27 cellular contexts compared by ENCODE assay signal in the genomic region with DNA sequence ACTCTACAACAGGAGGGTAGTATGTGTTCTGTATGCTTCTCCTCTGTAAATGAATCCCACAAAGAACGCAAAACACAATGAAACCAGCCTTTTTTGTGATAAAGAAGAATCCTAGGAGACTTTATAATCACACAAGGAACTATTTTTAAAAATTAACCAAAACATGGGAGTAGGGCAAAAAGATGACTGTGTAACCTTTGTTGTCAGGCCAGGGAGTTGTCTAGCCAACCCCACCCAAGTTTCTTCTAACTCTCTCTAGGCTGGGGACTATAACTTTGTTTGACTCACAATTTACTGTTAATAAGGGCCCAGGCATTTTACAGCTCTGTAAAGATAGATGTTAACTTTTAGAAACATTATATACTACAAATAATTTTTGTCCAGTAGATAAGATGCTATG.
A peak's percentile ranks its signal among the peaks of the same experiment; 100 is the strongest.
DNase-seq lines count a peak whose midpoint lies in the region; ATAC-seq, FAIRE-seq and TF ChIP-seq lines count a peak whose summit lies in the region.
"Had no signal": no experiment of that assay in that cellular context is flagged by ENCODE, and none has a peak within 500 bp of the region (broad histone marks: within the 10 kb centered on the region; RNA-seq: fewer than 3 reads in every experiment).

No MANE protein-coding gene starts in this region.

- DNase-seq in GM23248 (peak; percentile 37), H1 (ENCODE audit: low read depth in 1 of 2, low spot score in 2 of 2) (no peak), fibroblast of the aortic adventitia (ENCODE audit: low read depth) (peak; percentile 79), neural crest cell (ENCODE audit: low read depth, low spot score) (no peak), NCI-H1694 treated with DMSO at 0.1 percent for 48 hours (lab: John Stamatoyannopoulos, UW) (no peak), PC-3 (no peak)
- no peak for DNase-seq in activated CD8-positive, alpha-beta T cell treated with anti-CD3 and anti-CD28 coated beads, Interleukin-2, amount 10 ng/mL, durations not matched to agents 7 days and 5 days
- DNase-seq: 8988T; ACHN; BE2C; C1 segment of cervical spinal cord; CD4-positive, alpha-beta memory T cell; CD4-positive, CD25-positive, alpha-beta regulatory T cell; CD8-positive, alpha-beta memory T cell; COR-L47; DMS 273 treated with DMSO at 0.1 percent for 48 hours; DMS153; DMS53; DMS79; DND-41; EL; GDM1 had no signal

- no peak overlapping the region for H3K56ac ChIP-seq in H1 (replicated peaks; ENCODE audit: insufficient read length, low read depth, low read length)

- H3K9me3 Mint-ChIP-seq in neural crest cell = peaks cover 10% of the 10 kb centered on the region
- H3K9me3 Mint-ChIP-seq in activated CD8-positive, alpha-beta T cell treated with anti-CD3 and anti-CD28 coated beads, Interleukin-2, amount 10 ng/mL, durations not matched to agents 7 days and 5 days (ENCODE audit: insufficient read depth) = no peaks in the 10 kb centered on the region
- H3K9me3 Mint-ChIP-seq: CD4-positive, alpha-beta memory T cell had no signal

- peaks cover 15% of the 10 kb centered on the region for H3K36me3 Mint-ChIP-seq in neural crest cell (ENCODE audit: low read depth)
- H3K36me3 Mint-ChIP-seq in activated CD8-positive, alpha-beta T cell treated with anti-CD3 and anti-CD28 coated beads, Interleukin-2, amount 10 ng/mL, durations not matched to agents 7 days and 5 days (ENCODE audit: low read depth) = no peaks in the 10 kb centered on the region
- H3K36me3 Mint-ChIP-seq: CD14-positive monocyte; CD4-positive, alpha-beta memory T cell; CD4-positive, CD25-positive, alpha-beta regulatory T cell; CD8-positive, alpha-beta memory T cell had no signal

- H3K9ac ChIP-seq in GM23248 (no peak overlapping the region), H1 (replicated peaks in 1 of 4; ENCODE audit: extremely low read depth in 1 of 4, low read depth in 3 of 4, low read length in 3 of 4) (no peak overlapping the region), PC-3 (ENCODE audit: low read length) (no peak overlapping the region)
- H3K9ac ChIP-seq: BLaER1 had no signal

- peak overlapping the region; percentile 45 for H3K27ac Mint-ChIP-seq in neural crest cell (ENCODE audit: unreplicated experiment)
- no peak overlapping the region for H3K27ac Mint-ChIP-seq in activated CD8-positive, alpha-beta T cell treated with anti-CD3 and anti-CD28 coated beads, Interleukin-2, amount 10 ng/mL, durations not matched to agents 7 days and 5 days
- H3K27ac Mint-ChIP-seq: CD14-positive monocyte; CD4-positive, alpha-beta memory T cell; CD4-positive, CD25-positive, alpha-beta regulatory T cell; CD8-positive, alpha-beta memory T cell had no signal

- H3K79me2 ChIP-seq in GM23248 (ENCODE audit: insufficient read depth) (no peaks in the 10 kb centered on the region), H1 (ENCODE audit: control insufficient read depth in 1 of 2, insufficient read depth in 2 of 2, low read length in 2 of 2) (no peaks in the 10 kb centered on the region), PC-3 (ENCODE audit: low read length) (no peaks in the 10 kb centered on the region)

- H3K9me3 ChIP-seq in GM23248 (ENCODE audit: low read depth) (no peaks in the 10 kb centered on the region), H1 (ENCODE audit: insufficient read depth in 2 of 2, low read depth in 1 of 2, low read length in 1 of 2) (no peaks in the 10 kb centered on the region), PC-3 (ENCODE audit: low read length) (no peaks in the 10 kb centered on the region)
- H3K9me3 ChIP-seq: BE2C had no signal

- no peak for ATAC-seq in activated CD8-positive, alpha-beta T cell treated with anti-CD3 and anti-CD28 coated beads, Interleukin-2, amount 10 ng/mL, durations not matched to agents 7 days and 5 days
- no peak for ATAC-seq in PC-3
- ATAC-seq: GM12878 had no signal

- no TSS peak for BruUV-seq in PC-3 (replicated peaks; lab: Mats Ljungman, UMichigan)

- no peak overlapping the region for H4K91ac ChIP-seq in H1 (replicated peaks; ENCODE audit: insufficient read length, low read length)

- no peaks in the 10 kb centered on the region for H3K23me2 ChIP-seq in H1 (ENCODE audit: low read depth, low read length)

- H3K36me3 ChIP-seq in GM23248 (ENCODE audit: low read depth) = no peaks in the 10 kb centered on the region
- no peaks in the 10 kb centered on the region for H3K36me3 ChIP-seq in H1 (ENCODE audit: control insufficient read depth in 2 of 4, insufficient read depth in 4 of 4, low read length in 3 of 4)
- no peaks in the 10 kb centered on the region for H3K36me3 ChIP-seq in PC-3 (ENCODE audit: low read depth, low read length)
- H3K36me3 ChIP-seq: BE2C, BLaER1 had no signal

- H4K20me1 ChIP-seq in GM23248 (ENCODE audit: insufficient read depth) (no peaks in the 10 kb centered on the region), H1 (replicated peaks in 1 of 2; ENCODE audit: control insufficient read depth in 1 of 2, insufficient read depth in 2 of 2, low read length in 2 of 2) (no peaks in the 10 kb centered on the region), PC-3 (ENCODE audit: low read length) (no peaks in the 10 kb centered on the region)
- H4K20me1 ChIP-seq: BLaER1 had no signal

- H2AFZ ChIP-seq in GM23248 (no peak overlapping the region), H1 (ENCODE audit: low read length) (no peak overlapping the region), PC-3 (ENCODE audit: low read length) (no peak overlapping the region)

- CTCF ChIA-PET in H1 (lab: Charles Lee; ENCODE audit: partially characterized antibody) (no interaction called here), PC-3 (lab: Charles Lee) (no interaction called here)
- CTCF ChIA-PET in activated CD8-positive, alpha-beta T cell treated with anti-CD3 and anti-CD28 coated beads, Interleukin-2, amount 10 ng/mL, durations not matched to agents 7 days and 5 days (lab: Charles Lee) = no interaction called here

- peak; percentile 13 for FAIRE-seq in H1 (lab: Jason Lieb, UNC)
- FAIRE-seq: A204.1, GM12878, GM18507 had no signal

- H3F3A ChIP-seq in GM23248 (ENCODE audit: insufficient read depth) = no peaks in the 10 kb centered on the region
- no peaks in the 10 kb centered on the region for H3F3A ChIP-seq in PC-3 (ENCODE audit: low read length, unreplicated experiment)

- intact Hi-C loops in PC-3 (cut with micrococcal nuclease) = no loop called here

- H3K27ac ChIP-seq in GM23248 = no peak overlapping the region
- H3K27ac ChIP-seq in H1 (ENCODE audit: low read depth, low read length) = no peak overlapping the region
- no peak overlapping the region for H3K27ac ChIP-seq in PC-3 (ENCODE audit: low read length)
- H3K27ac ChIP-seq: BLaER1 had no signal

- no peaks in the 10 kb centered on the region for H3K27me3 ChIP-seq in GM23248 (replicated peaks; ENCODE audit: insufficient read depth)
- H3K27me3 ChIP-seq in H1 (replicated peaks in 1 of 4; ENCODE audit: control insufficient read depth in 3 of 4, extremely low read depth in 1 of 4, insufficient read depth in 3 of 4, low read length in 3 of 4) = no peaks in the 10 kb centered on the region
- no peaks in the 10 kb centered on the region for H3K27me3 ChIP-seq in PC-3 (ENCODE audit: low read length)
- H3K27me3 ChIP-seq: BE2C, BLaER1 had no signal

- no peak overlapping the region for H3K18ac ChIP-seq in H1 (ENCODE audit: extremely low read depth, low read length)

- WGBS in GM23248 (ENCODE audit: low coverage in 1 of 2, low lambda C conversion rate in 2 of 2, missing lambda C conversion rate in 2 of 2), 2 experiments = 17 to 27% methylated on average over 1 of the region's 1 CpG
- 77% methylated on average over 1 of the region's 1 CpG; no CpG with 5 or more reads in 1 of the 2 experiments for whole genome bisulfite sequencing in H1 (ENCODE audit: extremely low coverage in 1 of 2, insufficient coverage in 1 of 2, insufficient read length in 1 of 2, insufficient replicate concordance in 2 of 2, low coverage in 1 of 2, low lambda C conversion rate in 2 of 2, missing lambda C conversion rate in 1 of 2), 2 experiments

- no peak for TF ChIP-seq EP300 in H1 (IDR thresholded peaks at IDR 0.05; ENCODE audit: borderline replicate concordance in 1 of 2, low read depth in 2 of 2, low read length in 2 of 2)

- H3K9me2 ChIP-seq in GM23248 (ENCODE audit: insufficient read depth) (no peaks in the 10 kb centered on the region), PC-3 (replicated peaks; ENCODE audit: low read length) (no peaks in the 10 kb centered on the region)

- no peak for TF ChIP-seq RAD21 in H1 (IDR thresholded peaks at IDR 0.05 in 1 of 2, conservative IDR thresholded peaks at IDR 0.05 in 1 of 2; ENCODE audit: low read depth in 2 of 2, low read length in 2 of 2)

- H4K8ac ChIP-seq in H1 (ENCODE audit: extremely low read depth, insufficient read depth, low read length) = no peak overlapping the region

- in situ Hi-C loops in GM23248 (cut with MboI) = no loop called here

- TF ChIP-seq CTCF in H1 (IDR thresholded peaks at IDR 0.05; ENCODE audit: control extremely low read depth in 1 of 3, insufficient read depth in 1 of 3, low read depth in 1 of 3, low read length in 3 of 3) = no peak
- no peak for TF ChIP-seq CTCF in fibroblast of the aortic adventitia (IDR thresholded peaks at IDR 0.05; ENCODE audit: insufficient read depth, low read length)
- TF ChIP-seq CTCF in neural crest cell (conservative IDR thresholded peaks at IDR 0.05) = no peak
- TF ChIP-seq CTCF in PC-3 (conservative IDR thresholded peaks at IDR 0.05; ENCODE audit: low read depth, low read length) = no peak

- H3K4me2 ChIP-seq in GM23248 (ENCODE audit: unreplicated experiment) = no peak overlapping the region
- no peak overlapping the region for H3K4me2 ChIP-seq in H1 (ENCODE audit: insufficient read depth in 1 of 2, low read depth in 2 of 2, low read length in 2 of 2)
- no peak overlapping the region for H3K4me2 ChIP-seq in PC-3 (ENCODE audit: low read length)
- H3K4me2 ChIP-seq: BLaER1 had no signal

- no peak overlapping the region for H2BK120ac ChIP-seq in H1 (replicated peaks; ENCODE audit: low read depth, low read length)

- no peak overlapping the region for H4K5ac ChIP-seq in H1 (ENCODE audit: insufficient read length, low read depth, low read length)

- H3K4me1 Mint-ChIP-seq in neural crest cell = no peaks in the 10 kb centered on the region
- no peaks in the 10 kb centered on the region for H3K4me1 Mint-ChIP-seq in activated CD8-positive, alpha-beta T cell treated with anti-CD3 and anti-CD28 coated beads, Interleukin-2, amount 10 ng/mL, durations not matched to agents 7 days and 5 days (ENCODE audit: low read depth)
- H3K4me1 Mint-ChIP-seq: CD14-positive monocyte; CD8-positive, alpha-beta memory T cell had no signal

- H3K79me1 ChIP-seq in H1 (ENCODE audit: low read depth, low read length) = no peaks in the 10 kb centered on the region

- no peak overlapping the region for H3K4me3 Mint-ChIP-seq in neural crest cell
- H3K4me3 Mint-ChIP-seq in activated CD8-positive, alpha-beta T cell treated with anti-CD3 and anti-CD28 coated beads, Interleukin-2, amount 10 ng/mL, durations not matched to agents 7 days and 5 days = no peak overlapping the region
- H3K4me3 Mint-ChIP-seq: CD14-positive monocyte; CD4-positive, alpha-beta memory T cell; CD4-positive, CD25-positive, alpha-beta regulatory T cell; CD8-positive, alpha-beta memory T cell had no signal

- H3K23ac ChIP-seq in H1 (ENCODE audit: insufficient read length) = no peak overlapping the region

- POLR2A ChIA-PET in H1 (lab: Charles Lee; ENCODE audit: partially characterized antibody) = no interaction called here
- POLR2A ChIA-PET in activated CD8-positive, alpha-beta T cell treated with anti-CD3 and anti-CD28 coated beads, Interleukin-2, amount 10 ng/mL, durations not matched to agents 7 days and 5 days (lab: Charles Lee) = no interaction called here
- POLR2A ChIA-PET in PC-3 (lab: Charles Lee; ENCODE audit: unreplicated experiment) = no interaction called here

- H2BK20ac ChIP-seq in H1 (ENCODE audit: low read length) = no peak overlapping the region

- no peak overlapping the region for H3K4ac ChIP-seq in H1 (replicated peaks; ENCODE audit: insufficient read length, low read depth, low read length)

- H2BK12ac ChIP-seq in H1 (ENCODE audit: low read depth, low read length) = no peak overlapping the region

- no peak for TF ChIP-seq POLR2A in H1 (IDR thresholded peaks at IDR 0.05; ENCODE audit: control extremely low read depth in 1 of 2, low read depth in 2 of 2, low read length in 2 of 2)

- H2BK5ac ChIP-seq in H1 (ENCODE audit: low read depth, low read length) = no peak overlapping the region

- no peaks in the 10 kb centered on the region for H3K27me3 Mint-ChIP-seq in neural crest cell (ENCODE audit: low read depth)
- H3K27me3 Mint-ChIP-seq in activated CD8-positive, alpha-beta T cell treated with anti-CD3 and anti-CD28 coated beads, Interleukin-2, amount 10 ng/mL, durations not matched to agents 7 days and 5 days (ENCODE audit: low read depth) = peaks cover 3% of the 10 kb centered on the region
- H3K27me3 Mint-ChIP-seq: CD4-positive, CD25-positive, alpha-beta regulatory T cell had no signal

- no peak overlapping the region for H3K4me3 ChIP-seq in GM23248
- no peak overlapping the region for H3K4me3 ChIP-seq in H1 (ENCODE audit: extremely low read depth in 1 of 4, insufficient read depth in 2 of 4, low read depth in 3 of 4, low read length in 4 of 4)
- H3K4me3 ChIP-seq in fibroblast of the aortic adventitia (ENCODE audit: low read depth, low read length) = no peak overlapping the region
- no peak overlapping the region for H3K4me3 ChIP-seq in PC-3 (ENCODE audit: low read length)
- H3K4me3 ChIP-seq: BLaER1, GM12878 had no signal

- no peak overlapping the region for H2AK5ac ChIP-seq in H1 (ENCODE audit: low read depth, low read length)

- H2BK15ac ChIP-seq in H1 (ENCODE audit: low read length) = no peak overlapping the region

- H3K14ac ChIP-seq in H1 (ENCODE audit: insufficient read length) = no peak overlapping the region

- H3K4me1 ChIP-seq in GM23248 (ENCODE audit: insufficient read depth) = 0 out of 2 replicates have a peak, but pooled peaks cover 3% of the 10 kb centered on the region
- no peaks in the 10 kb centered on the region for H3K4me1 ChIP-seq in H1 (replicated peaks in 1 of 4; ENCODE audit: control insufficient read depth in 3 of 4, insufficient read depth in 4 of 4, low read length in 3 of 4)
- H3K4me1 ChIP-seq in PC-3 (ENCODE audit: insufficient read depth, low read length) = no peaks in the 10 kb centered on the region
- H3K4me1 ChIP-seq: BE2C had no signal

Comparison
In these comparisons a context has a peak if more than half of its experiments do, and no peak if none do; other contexts are left out.
1. DNase-seq: peak in GM23248 (single experiment) and fibroblast of the aortic adventitia (single experiment); none in H1 (0 of 2), neural crest cell (single experiment), activated CD8-positive, alpha-beta T cell treated with anti-CD3 and anti-CD28 coated beads, Interleukin-2, amount 10 ng/mL, durations not matched to agents 7 days and 5 days (single experiment), NCI-H1694 treated with DMSO at 0.1 percent for 48 hours (single experiment) and PC-3 (single experiment).